In genomic region chr12:79546461-79547043, GRCh38 we compare ENCODE assay signal across 11 cellular contexts.
DNase-seq lines count a peak whose midpoint lies in the region; ATAC-seq and TF ChIP-seq lines count a peak whose summit lies in the region.
"Had no signal": no experiment of that assay in that cellular context is flagged by ENCODE, and none has a peak within 500 bp of the region (broad histone marks: within the 10 kb centered on the region; RNA-seq: fewer than 3 reads in every experiment).

No MANE protein-coding gene starts in this region.

- no peak for TF ChIP-seq RAD21 in IMR-90 (IDR thresholded peaks at IDR 0.05; ENCODE audit: low read length)

- POLR2A ChIA-PET in IMR-90 (lab: Charles Lee; ENCODE audit: unreplicated experiment), result no interaction called here

- H4K8ac ChIP-seq in IMR-90 (ENCODE audit: low read depth in 2 of 2, low read length in 2 of 2), result peak overlapping the region; percentile 14 to 91
- H4K8ac ChIP-seq in mesendoderm (ENCODE audit: low read depth, low read length), result peak overlapping the region; percentile 96

- peak overlapping the region; percentile 79 for H3K27ac Mint-ChIP-seq in chondrocyte (ENCODE audit: unreplicated experiment)

- H3K4me2 ChIP-seq in IMR-90 (ENCODE audit: low read depth, low read length), result peak overlapping the region; percentile 70; the same call in 1 of the 2 replicates
- H3K4me2 ChIP-seq in mesendoderm (ENCODE audit: low read length), result no peak overlapping the region

- H3K4me1 Mint-ChIP-seq in chondrocyte (ENCODE audit: low read depth), result peaks cover 79% of the 10 kb centered on the region

- H2BK5ac ChIP-seq in IMR-90 (ENCODE audit: low read depth, low read length, poor library complexity, severe bottlenecking) (peak overlapping the region; percentile 95), mesendoderm (ENCODE audit: low read length) (peak overlapping the region; percentile 51)

- peak overlapping the region; percentile 12 for H2AK9ac ChIP-seq in IMR-90 (replicated peaks; ENCODE audit: low read depth, low read length, poor library complexity)

- TF ChIP-seq POLR2A in IMR-90 (IDR thresholded peaks at IDR 0.05; ENCODE audit: low read depth, low read length) (no peak), vagina (IDR thresholded peaks at IDR 0.05) (no peak)

- peaks cover 3% of the 10 kb centered on the region for H3K36me3 Mint-ChIP-seq in chondrocyte (ENCODE audit: low read depth)

- peak overlapping the region; percentile 99 for H2BK20ac ChIP-seq in IMR-90 (ENCODE audit: low read depth, low read length)

- no TSS peak for BruUV-seq in IMR-90 (replicated peaks; lab: Mats Ljungman, UMichigan)

- H2BK120ac ChIP-seq in IMR-90 (ENCODE audit: low read depth, low read length) (peak overlapping the region; percentile 97), mesendoderm (ENCODE audit: low read depth, low read length) (peak overlapping the region; percentile 76)

- TF ChIP-seq CTCF in IMR-90 (conservative IDR thresholded peaks at IDR 0.05; ENCODE audit: low read depth, low read length) (no peak), chondrocyte (IDR thresholded peaks at IDR 0.05) (no peak), vagina (IDR thresholded peaks at IDR 0.05) (no peak)

- ATAC-seq in IMR-90 (ENCODE audit: low read depth) (peak; percentile 7), GM19035 (IDR thresholded peaks at IDR 0.05; ENCODE audit: unreplicated experiment) (no peak)

- H3K36me3 ChIP-seq in ACC112 (ENCODE audit: insufficient read depth, low read length), result 0 out of 2 replicates have a peak, but pooled peaks cover 10% of the 10 kb centered on the region
- no peaks in the 10 kb centered on the region for H3K36me3 ChIP-seq in IMR-90 (ENCODE audit: control insufficient read depth, insufficient read depth, low read length)
- H3K36me3 ChIP-seq in mesendoderm (ENCODE audit: control insufficient read depth, insufficient read depth, low read length), result no peaks in the 10 kb centered on the region
- no peaks in the 10 kb centered on the region for H3K36me3 ChIP-seq in vagina
- H3K36me3 ChIP-seq: esophagus muscularis mucosa had no signal

- no CpG with 5 or more reads among the region's 5 CpGs for WGBS in IMR-90 (ENCODE audit: extremely low coverage in 2 of 2, insufficient read length in 1 of 2), 2 experiments
- WGBS in mesendoderm (ENCODE audit: extremely low coverage, insufficient coverage, low lambda C conversion rate), result no CpG with 5 or more reads among the region's 5 CpGs

- H3K79me2 ChIP-seq in ACC112 (ENCODE audit: control insufficient read depth, insufficient read depth, low read length, unreplicated experiment) (no peaks in the 10 kb centered on the region), mesendoderm (ENCODE audit: control insufficient read depth, insufficient read depth, low read length) (no peaks in the 10 kb centered on the region)

- no peaks in the 10 kb centered on the region for H3K27me3 Mint-ChIP-seq in chondrocyte (ENCODE audit: low read depth)

- H2BK15ac ChIP-seq in IMR-90 (ENCODE audit: low read depth, low read length) (peak overlapping the region; percentile 98; the same call in 2 of the 3 replicates), mesendoderm (replicated peaks; ENCODE audit: low read depth) (peak overlapping the region; percentile 0)

- H3K27me3 ChIP-seq in ACC112 (ENCODE audit: insufficient read depth, low read length), result no peaks in the 10 kb centered on the region
- H3K27me3 ChIP-seq in IMR-90 (ENCODE audit: control insufficient read depth, insufficient read depth, low read length), result no peaks in the 10 kb centered on the region
- no peaks in the 10 kb centered on the region for H3K27me3 ChIP-seq in mesendoderm (ENCODE audit: insufficient read depth, low read length, poor library complexity)
- no peaks in the 10 kb centered on the region for H3K27me3 ChIP-seq in vagina
- H3K27me3 ChIP-seq: esophagus muscularis mucosa had no signal

- H4K20me1 ChIP-seq in IMR-90 (ENCODE audit: insufficient read depth, low read length), result no peaks in the 10 kb centered on the region

- H3K4me1 ChIP-seq in ACC112 (ENCODE audit: control insufficient read depth, insufficient read depth, low read length, unreplicated experiment) (peaks cover 42% of the 10 kb centered on the region), IMR-90 (ENCODE audit: control insufficient read depth, insufficient read depth, low read length) (peaks cover 19% of the 10 kb centered on the region), mesendoderm (ENCODE audit: control insufficient read depth, low read depth, low read length) (peaks cover 10% of the 10 kb centered on the region), vagina (peaks cover 20% of the 10 kb centered on the region)

- H4K91ac ChIP-seq in IMR-90 (ENCODE audit: insufficient read depth, low read depth, low read length), result peak overlapping the region; percentile 97

- dilution Hi-C loops in IMR-90 (cut with HindIII; ENCODE audit: low sequenced_read_pairs, unreplicated experiment), result no loop called here

- CTCF ChIA-PET in IMR-90 (lab: Yijun Ruan, JAX), result interaction anchor here (0.9 to 1.6 kb wide), 4 partner anchors 37 to 723 kb away, joined by 3 to 6 read pairs (median 4); no protein-coding TSS in a partner anchor

- no peak overlapping the region for H3K4me3 Mint-ChIP-seq in chondrocyte (ENCODE audit: unreplicated experiment)

- H3K56ac ChIP-seq in IMR-90 (ENCODE audit: extremely low read depth, insufficient read depth, low read length) (peak overlapping the region; percentile 20; the same call in 1 of the 2 replicates), mesendoderm (ENCODE audit: low read length) (peak overlapping the region; percentile 65)

- in situ Hi-C loops in IMR-90 (cut with MboI; ENCODE audit: low sequenced_read_pairs), result loop anchor here (5.0 kb wide), 1 partner anchor 139 kb away; no protein-coding TSS in a partner anchor

- H3K23ac ChIP-seq in IMR-90 (ENCODE audit: low read depth, low read length) (peak overlapping the region; percentile 90), mesendoderm (ENCODE audit: low read length) (peak overlapping the region; percentile 72)

- peak overlapping the region; percentile 87 for H2AK5ac ChIP-seq in IMR-90 (ENCODE audit: low read depth, low read length)
- H2AK5ac ChIP-seq in mesendoderm (ENCODE audit: low read length), result no peak overlapping the region

- H3K4me3 ChIP-seq in ACC112 (ENCODE audit: low read depth, low read length) (0 out of 2 replicates have a peak overlapping the region, but pooled peaks have one; percentile 2), IMR-90 (ENCODE audit: insufficient read depth, low read depth, low read length) (no peak overlapping the region), mesendoderm (ENCODE audit: low read length) (no peak overlapping the region), vagina (no peak overlapping the region)
- H3K4me3 ChIP-seq: esophagus muscularis mucosa had no signal

- H2AFZ ChIP-seq in ACC112 (ENCODE audit: low read length, unreplicated experiment) (peak overlapping the region; percentile 39), IMR-90 (replicated peaks; ENCODE audit: low read length, poor library complexity) (no peak overlapping the region)

- H4K5ac ChIP-seq in IMR-90 (ENCODE audit: low read depth, low read length), result peak overlapping the region; percentile 79
- no peak overlapping the region for H4K5ac ChIP-seq in mesendoderm (ENCODE audit: low read length)

- peak overlapping the region; percentile 93 for H3K14ac ChIP-seq in IMR-90 (replicated peaks; ENCODE audit: low read depth, low read length)

- H3K18ac ChIP-seq in IMR-90 (ENCODE audit: low read depth, low read length) (peak overlapping the region; percentile 87; the same call in 1 of the 2 replicates), mesendoderm (ENCODE audit: low read length) (peak overlapping the region; percentile 65)

- intact Hi-C loops in IMR-90 (cut with micrococcal nuclease) (loop anchor here (1.0 kb wide), 2 partner anchors 122 to 126 kb away; no protein-coding TSS in a partner anchor), vagina (cut with DNase I) (no loop called here)

- H3K9me3 Mint-ChIP-seq in chondrocyte (ENCODE audit: low read depth), result peaks cover 4% of the 10 kb centered on the region

- 0 out of 4 replicates have a peak, but pooled peaks cover 0 to 6% of the 10 kb centered on the region in 2 experiments for H3K79me1 ChIP-seq in IMR-90 (ENCODE audit: low read depth in 1 of 2, low read length in 2 of 2)
- no peaks in the 10 kb centered on the region for H3K79me1 ChIP-seq in mesendoderm (ENCODE audit: low read length)

- peaks cover 4% of the 10 kb centered on the region; the same call in 1 of the 2 replicates for H3K9me1 ChIP-seq in IMR-90 (ENCODE audit: insufficient read depth, low read length)

- H3K4ac ChIP-seq in IMR-90 (ENCODE audit: low read depth, low read length) (peak overlapping the region; percentile 96), mesendoderm (ENCODE audit: low read depth, low read length) (peak overlapping the region; percentile 65)

- peak overlapping the region; percentile 43; the same call in 1 of the 2 replicates for H3K9ac ChIP-seq in IMR-90 (ENCODE audit: low read depth, low read length)
- no peak overlapping the region for H3K9ac ChIP-seq in mesendoderm (ENCODE audit: low read length)

- H3K27ac ChIP-seq in ACC112 (ENCODE audit: low read depth, low read length) (peak overlapping the region; percentile 82), IMR-90 (ENCODE audit: insufficient read depth, low read length) (peak overlapping the region; percentile 72), mesendoderm (ENCODE audit: low read depth, low read length) (peak overlapping the region; percentile 68), vagina (no peak overlapping the region)

- H3K9me3 ChIP-seq in IMR-90 (ENCODE audit: control insufficient read depth, insufficient read depth, low read length) (no peaks in the 10 kb centered on the region), vagina (no peaks in the 10 kb centered on the region)
- H3K9me3 ChIP-seq: esophagus muscularis mucosa had no signal

- no peak for DNase-seq in IMR-90
- DNase-seq in chondrocyte (ENCODE audit: low spot score), result no peak
- DNase-seq in mesendoderm, result peak; percentile 79
- no peak for DNase-seq in vagina (ENCODE audit: extremely low spot score in 2 of 2)
- DNase-seq in stimulated activated CD4-positive, alpha-beta T cell treated with anti-CD3 and anti-CD28 coated beads, Interleukin-4, amount 100 ng/mL, for 1 hour, result no peak
- no peak for DNase-seq in dedifferentiated amniotic fluid mesenchymal stem cell (ENCODE audit: extremely low spot score)
- DNase-seq: left cardiac atrium, T-helper 2 cell had no signal

TF ChIP-seq in IMR-90, 13 proteins besides CTCF, POLR2A, EP300 and RAD21 (continues in another document):
- TF ChIP-seq CEBPB (IDR thresholded peaks at IDR 0.05; ENCODE audit: low read depth, low read length) (no peak), USF2 (IDR thresholded peaks at IDR 0.05; ENCODE audit: low read depth, low read length) (no peak), MXI1 (IDR thresholded peaks at IDR 0.05; ENCODE audit: borderline replicate concordance, low read depth, low read length) (no peak), MAFK (IDR thresholded peaks at IDR 0.05; ENCODE audit: low read depth, low read length) (no peak)
